ENCODE assay signal across 26 cellular contexts in the genomic region with DNA sequence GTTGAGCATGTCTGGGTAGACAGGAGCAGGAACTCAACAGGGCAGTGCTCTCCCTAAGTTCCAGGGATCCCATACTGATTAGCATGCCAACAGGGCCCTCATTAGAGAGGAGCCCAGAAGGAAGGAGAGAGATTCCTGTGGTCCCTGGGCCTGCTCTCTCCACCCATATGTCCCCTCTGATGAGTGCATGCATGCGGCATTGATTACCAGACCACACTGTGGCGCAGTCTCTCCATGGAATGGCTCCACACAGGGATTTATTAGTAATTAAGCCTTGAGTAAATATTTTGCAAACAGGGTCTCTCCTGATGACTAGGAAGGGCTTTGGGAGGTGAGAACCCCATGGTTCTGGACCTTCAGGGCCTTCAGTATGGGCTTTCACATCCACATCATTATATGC. TPM values are rescaled to one million over a fixed set of nuclear protein-coding genes. Genes with fewer than 3 reads are reported as not detected.
"Had no signal": no experiment of that assay in that cellular context is flagged by ENCODE, and none has a peak within 500 bp of the region (broad histone marks: within the 10 kb centered on the region; RNA-seq: fewer than 3 reads in every experiment).

No MANE protein-coding gene starts in this region.

- H3K27me3 ChIP-seq: colonic mucosa, tibial nerve, vagina had no signal

- H3K4me1 Mint-ChIP-seq: naive thymus-derived CD8-positive, alpha-beta T cell; nephron progenitor cell; stimulated activated memory B cell treated with anti-CD40 and anti-IgM and Interleukin-4, amounts not matched to agents 10 μg/mL and 1 μg/mL and 100 μg/mL, for 72 hours had no signal

- ATAC-seq: esophagus mucosa; left ventricle myocardium superior; lower lobe of right lung; naive thymus-derived CD8-positive, alpha-beta T cell; psoas muscle; right cardiac atrium; stimulated activated memory B cell treated with anti-CD40 and anti-IgM and Interleukin-4, amounts not matched to agents 10 μg/mL and 1 μg/mL and 100 μg/mL, for 72 hours; stimulated activated naive CD8-positive, alpha-beta T cell treated with anti-CD3 and anti-CD28 coated beads, Interleukin-15, Interleukin-2, amounts not matched to agents 100 U/mL and 50 U/mL, for 24 hours had no signal

- H3K27ac Mint-ChIP-seq: dendritic cell treated with granulocyte-macrophage colony-stimulating factor and Interleukin-4, amounts not matched to agents 40 ng/mL and 50 ng/mL, for 4 days; endodermal cell; naive thymus-derived CD8-positive, alpha-beta T cell; nephron progenitor cell; stimulated activated memory B cell treated with anti-CD40 and anti-IgM and Interleukin-4, amounts not matched to agents 10 μg/mL and 1 μg/mL and 100 μg/mL, for 72 hours had no signal

- H3K4me1 ChIP-seq: colonic mucosa, lower lobe of right lung, psoas muscle, spleen, tibial nerve, vagina had no signal

- DNase-seq: colonic mucosa; effector CD8-positive, alpha-beta T cell; endodermal cell; foreskin fibroblast; glutamatergic neuron; left ventricle myocardium superior; lower lobe of right lung; naive thymus-derived CD8-positive, alpha-beta T cell; nephron progenitor cell; nucleus accumbens; psoas muscle; right cardiac atrium; spleen; stimulated activated CD4-positive, alpha-beta T cell treated with anti-CD3 and anti-CD28 coated beads, Interleukin-4, amount 100 ng/mL, for 4 hours; stimulated activated naive CD8-positive, alpha-beta T cell treated with anti-CD3 and anti-CD28 coated beads, Interleukin-15, Interleukin-2, amounts not matched to agents 100 U/mL and 50 U/mL, for 24 hours; substantia nigra had no signal

- H3K4me3 ChIP-seq: colonic mucosa, lower lobe of right lung, psoas muscle, skin epidermis, spleen, thoracic aorta, tibial nerve, vagina had no signal

- H3K36me3 Mint-ChIP-seq: naive thymus-derived CD8-positive, alpha-beta T cell; stimulated activated memory B cell treated with anti-CD40 and anti-IgM and Interleukin-4, amounts not matched to agents 10 μg/mL and 1 μg/mL and 100 μg/mL, for 72 hours had no signal

- H3K4me3 Mint-ChIP-seq: dendritic cell treated with granulocyte-macrophage colony-stimulating factor and Interleukin-4, amounts not matched to agents 40 ng/mL and 50 ng/mL, for 4 days; endodermal cell; naive thymus-derived CD8-positive, alpha-beta T cell; nephron progenitor cell; stimulated activated memory B cell treated with anti-CD40 and anti-IgM and Interleukin-4, amounts not matched to agents 10 μg/mL and 1 μg/mL and 100 μg/mL, for 72 hours had no signal

- H3K36me3 ChIP-seq: colonic mucosa, lower lobe of right lung, spleen, thoracic aorta, tibial nerve, vagina had no signal

- H3K27me3 Mint-ChIP-seq: dendritic cell treated with granulocyte-macrophage colony-stimulating factor and Interleukin-4, amounts not matched to agents 40 ng/mL and 50 ng/mL, for 4 days; stimulated activated memory B cell treated with anti-CD40 and anti-IgM and Interleukin-4, amounts not matched to agents 10 μg/mL and 1 μg/mL and 100 μg/mL, for 72 hours had no signal

- H3K27ac ChIP-seq: colonic mucosa, epithelial cell of prostate, lower lobe of right lung, psoas muscle, skin epidermis, spleen, thoracic aorta, tibial nerve, vagina had no signal

- H3K9me3 ChIP-seq: colonic mucosa, psoas muscle, thoracic aorta, vagina had no signal

RNA-seq across cellular contexts. Expression of a gene that starts 60.0 kb away (rescaled TPM):
- total RNA-seq: lower lobe of right lung; mesenteric fat pad; naive thymus-derived CD8-positive, alpha-beta T cell; spleen; thoracic aorta; tibial nerve; ureter; vagina had no signal
- polyA plus RNA-seq: naive thymus-derived CD8-positive, alpha-beta T cell; spleen had no signal
